Comparison of ENCODE assay signal across 16 cellular contexts in the genomic region with DNA sequence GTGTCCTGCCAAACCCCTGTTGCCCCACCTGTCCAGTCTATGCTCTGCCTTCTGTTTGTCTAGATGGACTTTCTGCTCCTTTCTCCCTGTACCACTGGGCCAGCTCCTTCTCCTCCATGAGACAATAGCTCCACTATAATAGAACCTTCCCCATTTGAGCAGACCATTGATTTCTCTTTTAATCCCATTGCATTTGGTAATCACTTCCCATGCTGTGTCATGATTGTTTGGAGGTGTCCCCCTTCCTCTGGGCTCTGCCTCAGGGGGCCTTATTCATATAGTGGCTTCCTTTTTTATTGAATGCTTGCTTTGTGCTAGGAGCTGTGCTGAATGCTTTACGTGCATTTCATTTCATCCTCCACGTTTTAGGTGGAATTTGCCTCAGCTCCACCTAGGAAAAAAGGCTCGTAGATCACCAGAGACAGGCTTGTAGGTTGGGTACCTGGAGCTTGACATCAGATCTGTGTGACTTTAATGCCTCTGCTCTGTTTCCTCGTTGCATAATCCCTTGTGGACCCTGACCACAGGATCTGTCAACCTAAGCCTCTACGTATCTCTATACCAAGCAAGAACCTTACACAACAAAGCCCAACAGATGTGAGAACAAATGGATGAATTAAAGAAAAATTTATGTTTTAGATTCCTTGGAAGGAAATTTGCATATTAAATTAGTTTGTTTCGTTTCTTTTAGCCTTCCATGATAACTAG.
"Had no signal": no experiment of that assay in that cellular context is flagged by ENCODE, and none has a peak within 500 bp of the region (broad histone marks: within the 10 kb centered on the region; RNA-seq: fewer than 3 reads in every experiment).

No MANE protein-coding gene starts in this region.

- H3K9me3 Mint-ChIP-seq: activated naive CD4-positive, alpha-beta T cell treated with anti-CD3 and anti-CD28 coated beads, Interleukin-2, amount 50 U/mL, for 72 hours; brain; natural killer cell treated with Interleukin-12 subunit alpha and Interleukin-12 subunit beta and Interleukin-15 and Interleukin-18, amount 100 ng/mL, for 72 hours; stimulated activated naive CD8-positive, alpha-beta T cell treated with anti-CD3 and anti-CD28 coated beads, Interleukin-15, Interleukin-2, amounts not matched to agents 100 ng/mL and 50 ng/mL, for 24 hours had no signal

- H3K9ac ChIP-seq: parathyroid adenoma had no signal

- H3K27ac Mint-ChIP-seq: activated naive CD4-positive, alpha-beta T cell treated with anti-CD3 and anti-CD28 coated beads, Interleukin-2, amount 50 U/mL, for 72 hours; natural killer cell treated with Interleukin-12 subunit alpha and Interleukin-12 subunit beta and Interleukin-15 and Interleukin-18, amount 100 ng/mL, for 72 hours; stimulated activated naive CD8-positive, alpha-beta T cell treated with anti-CD3 and anti-CD28 coated beads, Interleukin-15, Interleukin-2, amounts not matched to agents 100 ng/mL and 50 ng/mL, for 24 hours had no signal

- H3K9me3 ChIP-seq: tibial artery had no signal

- ATAC-seq: activated naive CD4-positive, alpha-beta T cell treated with anti-CD3 and anti-CD28 coated beads, Interleukin-2, amount 50 U/mL, for 72 hours; left ventricle myocardium superior; natural killer cell treated with Interleukin-12 subunit alpha and Interleukin-12 subunit beta and Interleukin-15 and Interleukin-18, amount 100 ng/mL, for 72 hours; right cardiac atrium had no signal

- H3K27me3 Mint-ChIP-seq: brain had no signal

- H3K36me3 Mint-ChIP-seq: activated naive CD4-positive, alpha-beta T cell treated with anti-CD3 and anti-CD28 coated beads, Interleukin-2, amount 50 U/mL, for 72 hours; natural killer cell treated with Interleukin-12 subunit alpha and Interleukin-12 subunit beta and Interleukin-15 and Interleukin-18, amount 100 ng/mL, for 72 hours had no signal

- H3K27ac ChIP-seq: parathyroid adenoma, tibial artery had no signal

- DNase-seq: activated T-cell treated with anti-CD3 and anti-CD28 coated beads, Interleukin-2, amount 50 U/mL, for 1 hour; aorta; erythroblast; foreskin fibroblast; kidney glomerular epithelial cell; left ventricle myocardium superior; midbrain; right cardiac atrium; stimulated activated CD4-positive, alpha-beta T cell treated with anti-CD3 and anti-CD28 coated beads, Interleukin-12 subunit alpha, Interleukin-12 subunit beta, amount 100 ng/mL, for 4 hours; stimulated activated CD4-positive, alpha-beta T cell treated with anti-CD3 and anti-CD28 coated beads, Interleukin-4, amount 100 ng/mL, for 4 hours; tibial artery had no signal

- H2AFZ ChIP-seq: parathyroid adenoma had no signal

- H3K4me1 ChIP-seq: parathyroid adenoma had no signal

- H3K79me2 ChIP-seq: parathyroid adenoma had no signal

- H3K4me3 Mint-ChIP-seq: brain; natural killer cell treated with Interleukin-12 subunit alpha and Interleukin-12 subunit beta and Interleukin-15 and Interleukin-18, amount 100 ng/mL, for 72 hours; stimulated activated naive CD8-positive, alpha-beta T cell treated with anti-CD3 and anti-CD28 coated beads, Interleukin-15, Interleukin-2, amounts not matched to agents 100 ng/mL and 50 ng/mL, for 24 hours had no signal

- H3K4me3 ChIP-seq: tibial artery had no signal

- H3K27me3 ChIP-seq: tibial artery had no signal
